ENCODE assay signal across 1 cellular context in genomic region chr17:65130829-65131228, GRCh38.
A peak's percentile ranks its signal among the peaks of the same experiment; 100 is the strongest.
TF ChIP-seq lines count a peak whose summit lies in the region.

No MANE protein-coding gene starts in this region.

TF ChIP-seq in HepG2, 621 proteins besides CTCF, POLR2A, EP300 and RAD21 (continued from another document):
- no peak for TF ChIP-seq HMGXB4 (CRISPR knock-in tag; IDR thresholded peaks at IDR 0.05; ENCODE audit: borderline replicate concordance in 1 of 2, low read depth in 1 of 2)
- TF ChIP-seq SOX5 (CRISPR knock-in tag; IDR thresholded peaks at IDR 0.05; ENCODE audit: borderline replicate concordance), result peak; percentile 48
- no peak for TF ChIP-seq GPBP1L1 (CRISPR knock-in tag; IDR thresholded peaks at IDR 0.05)
- no peak for TF ChIP-seq HHEX (CRISPR knock-in tag; IDR thresholded peaks at IDR 0.05)
- no peak for TF ChIP-seq RFXANK (CRISPR knock-in tag; IDR thresholded peaks at IDR 0.05)
- no peak for TF ChIP-seq KMT2A (CRISPR knock-in tag; IDR thresholded peaks at IDR 0.05)
- TF ChIP-seq ADNP (CRISPR knock-in tag; IDR thresholded peaks at IDR 0.05), result no peak
- TF ChIP-seq SOX13 (IDR thresholded peaks at IDR 0.05), result no peak
- TF ChIP-seq SOX13 (CRISPR knock-in tag; conservative IDR thresholded peaks at IDR 0.05 in 1 of 2, IDR thresholded peaks at IDR 0.05 in 1 of 2), result peak in 1 of 2 experiments; percentile 42; a peak in 1 of 4 replicates
- peak; percentile 30; the same call in 1 of the 2 replicates for TF ChIP-seq TCF7 (IDR thresholded peaks at IDR 0.05; ENCODE audit: low read depth)
- TF ChIP-seq ZNF703 (CRISPR knock-in tag; IDR thresholded peaks at IDR 0.05; ENCODE audit: borderline replicate concordance), result no peak
- no peak for TF ChIP-seq PRDM15 (CRISPR knock-in tag; IDR thresholded peaks at IDR 0.05)
- TF ChIP-seq ELF1 (CRISPR knock-in tag; IDR thresholded peaks at IDR 0.05), result 0 out of 2 replicates have a peak, but pooled peaks have one; percentile 38
- TF ChIP-seq CBX5 (CRISPR knock-in tag; IDR thresholded peaks at IDR 0.05; ENCODE audit: borderline replicate concordance), result no peak
- no peak for TF ChIP-seq SATB2 (CRISPR knock-in tag; IDR thresholded peaks at IDR 0.05)
- TF ChIP-seq ZFX (CRISPR knock-in tag; IDR thresholded peaks at IDR 0.05; ENCODE audit: low read depth), result peak; percentile 25; the same call in 1 of the 2 replicates
- TF ChIP-seq REXO4 (CRISPR knock-in tag; IDR thresholded peaks at IDR 0.05; ENCODE audit: borderline replicate concordance), result no peak
- TF ChIP-seq MEF2D (CRISPR knock-in tag; IDR thresholded peaks at IDR 0.05), result 0 out of 2 replicates have a peak, but pooled peaks have one; percentile 25
- TF ChIP-seq HOMEZ (CRISPR knock-in tag; IDR thresholded peaks at IDR 0.05; ENCODE audit: low read depth), result no peak
- 0 out of 2 replicates have a peak, but pooled peaks have one; percentile 13 for TF ChIP-seq MED1 (CRISPR knock-in tag; IDR thresholded peaks at IDR 0.05)
- TF ChIP-seq MLLT10 (CRISPR knock-in tag; IDR thresholded peaks at IDR 0.05), result no peak
- TF ChIP-seq FOSL2 (CRISPR knock-in tag; IDR thresholded peaks at IDR 0.05), result no peak
- TF ChIP-seq ZSCAN25 (CRISPR knock-in tag; IDR thresholded peaks at IDR 0.05), result no peak
- no peak for TF ChIP-seq ZNF44 (CRISPR knock-in tag; IDR thresholded peaks at IDR 0.05)
- no peak for TF ChIP-seq JARID2 (CRISPR knock-in tag; IDR thresholded peaks at IDR 0.05; ENCODE audit: insufficient replicate concordance)
- TF ChIP-seq PHF5A (CRISPR knock-in tag; IDR thresholded peaks at IDR 0.05; ENCODE audit: low read depth, unreplicated experiment), result no peak
- no peak for TF ChIP-seq NR2F6 (IDR thresholded peaks at IDR 0.05)
- TF ChIP-seq NR2F6 (CRISPR knock-in tag; IDR thresholded peaks at IDR 0.05), result no peak
- TF ChIP-seq SUZ12 (IDR thresholded peaks at IDR 0.05; ENCODE audit: low read depth, low read length), result no peak
- no peak for TF ChIP-seq TP53 (CRISPR knock-in tag; conservative IDR thresholded peaks at IDR 0.05)
- no peak for TF ChIP-seq ZBTB14 (CRISPR knock-in tag; IDR thresholded peaks at IDR 0.05)
- peak; percentile 48; the same call in 1 of the 2 replicates for TF ChIP-seq ARID5B (CRISPR knock-in tag; IDR thresholded peaks at IDR 0.05)
- no peak for TF ChIP-seq PREB (CRISPR knock-in tag; IDR thresholded peaks at IDR 0.05)
- peak; percentile 21 for TF ChIP-seq TEAD3 (CRISPR knock-in tag; optimal IDR thresholded peaks at IDR 0.05; ENCODE audit: borderline replicate concordance)
- TF ChIP-seq REL (CRISPR knock-in tag; conservative IDR thresholded peaks at IDR 0.05), result no peak
- no peak for TF ChIP-seq PITX1 (CRISPR knock-in tag; IDR thresholded peaks at IDR 0.05)
